ENCODE assay signal across 19 cellular contexts in the genomic region with DNA sequence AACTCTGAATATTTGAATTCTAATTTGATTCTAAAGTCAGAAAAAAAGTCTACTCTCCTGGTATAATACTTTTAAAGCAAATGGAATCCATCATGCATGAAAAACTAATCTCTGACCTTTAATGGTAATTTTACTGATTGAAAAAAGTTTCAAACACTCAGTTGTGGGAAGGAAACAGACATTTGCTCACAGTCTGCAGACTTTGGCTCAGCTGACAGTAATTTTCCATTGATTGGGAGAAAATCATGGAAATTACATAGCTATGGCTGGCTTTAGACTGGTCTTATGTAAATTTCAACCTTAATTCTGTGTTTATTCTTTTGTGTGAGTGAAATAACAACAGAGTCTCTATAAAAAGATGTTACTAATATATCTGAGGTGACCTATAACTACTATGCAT.
"Had no signal": no experiment of that assay in that cellular context is flagged by ENCODE, and none has a peak within 500 bp of the region (broad histone marks: within the 10 kb centered on the region; RNA-seq: fewer than 3 reads in every experiment).

No MANE protein-coding gene starts in this region.

- H3K9me3 ChIP-seq: ascending aorta, heart right ventricle, left lung, spleen, thyroid gland had no signal

- H3K36me3 ChIP-seq: ascending aorta, heart right ventricle, left lung, spleen, thyroid gland, WERI-Rb-1 had no signal

- H3K27ac ChIP-seq: ascending aorta, coronary artery, left lung, parathyroid adenoma, spleen, thyroid gland, WERI-Rb-1 had no signal

- H3K9ac ChIP-seq: parathyroid adenoma had no signal

- H3K4me1 ChIP-seq: parathyroid adenoma, spleen had no signal

- H3K27me3 ChIP-seq: ascending aorta, heart right ventricle, left lung, spleen, thyroid gland had no signal

- H3K4me3 ChIP-seq: ascending aorta, coronary artery, heart right ventricle, left lung, spleen, thyroid gland had no signal

- ATAC-seq: activated naive CD4-positive, alpha-beta T cell treated with anti-CD3 and anti-CD28 coated beads, Interleukin-2, amount 50 U/mL, for 72 hours; activated T-helper 17 cell treated with anti-CD3 and anti-CD28 coated beads, Interleukin-2, amount 50 U/mL, for 72 hours; heart right ventricle; left lung; stimulated activated naive CD8-positive, alpha-beta T cell treated with anti-CD3 and anti-CD28 coated beads, Interleukin-15, Interleukin-2, amounts not matched to agents 100 U/mL and 50 U/mL, for 24 hours; T-cell had no signal

- DNase-seq: activated CD4-positive, alpha-beta T cell treated with anti-CD3 and anti-CD28 coated beads for 1 hour; activated CD8-positive, alpha-beta memory T cell treated with anti-CD3 and anti-CD28 coated beads, Interleukin-2, amount 50 U/mL, for 4 hours; activated T-cell treated with anti-CD3 and anti-CD28 coated beads, Interleukin-2, amount 50 U/mL, for 24 hours; foreskin fibroblast; heart right ventricle; left lung; midbrain; nephron progenitor cell; spleen; stimulated activated CD4-positive, alpha-beta T cell treated with anti-CD3 and anti-CD28 coated beads, Interleukin-4, amount 100 ng/mL, for 24 hours; stimulated activated naive CD8-positive, alpha-beta T cell treated with anti-CD3 and anti-CD28 coated beads, Interleukin-15, Interleukin-2, amounts not matched to agents 100 U/mL and 50 U/mL, for 24 hours; T-cell; thyroid gland; WERI-Rb-1 had no signal
